1 cellular context compared by ENCODE assay signal in the genomic region with DNA sequence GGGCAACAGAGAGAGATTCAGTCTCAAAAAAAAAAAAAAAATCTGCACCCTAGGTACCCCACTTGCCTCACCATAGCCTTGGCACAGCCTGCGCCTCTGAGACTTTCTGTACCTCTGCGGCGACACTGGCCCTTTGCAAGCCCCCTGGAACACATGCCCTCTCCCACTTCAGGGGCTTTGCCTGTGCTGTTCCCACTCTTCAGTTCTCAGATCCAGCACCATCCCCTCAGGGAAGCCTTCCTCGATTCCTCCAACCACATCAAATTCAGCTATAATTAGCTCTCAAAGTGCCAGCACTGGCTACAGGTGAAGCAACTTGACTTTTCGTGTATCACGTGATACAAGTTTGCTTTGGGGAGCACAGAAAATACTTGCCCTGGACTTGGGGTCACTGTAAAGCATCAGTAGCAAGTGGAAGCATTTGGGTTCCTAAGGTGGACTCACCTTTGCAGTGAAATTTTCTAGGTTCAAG.
TF ChIP-seq lines count a peak whose summit lies in the region.

No MANE protein-coding gene starts in this region.

TF ChIP-seq in SK-N-SH treated with all-trans-retinoic acid at 6 μM for 48 hours, 23 proteins besides CTCF, POLR2A, EP300 and RAD21 (continued from another document):
- TF ChIP-seq GLIS3 (CRISPR knock-in tag; IDR thresholded peaks at IDR 0.05), result no peak
- TF ChIP-seq, protein P1, sequence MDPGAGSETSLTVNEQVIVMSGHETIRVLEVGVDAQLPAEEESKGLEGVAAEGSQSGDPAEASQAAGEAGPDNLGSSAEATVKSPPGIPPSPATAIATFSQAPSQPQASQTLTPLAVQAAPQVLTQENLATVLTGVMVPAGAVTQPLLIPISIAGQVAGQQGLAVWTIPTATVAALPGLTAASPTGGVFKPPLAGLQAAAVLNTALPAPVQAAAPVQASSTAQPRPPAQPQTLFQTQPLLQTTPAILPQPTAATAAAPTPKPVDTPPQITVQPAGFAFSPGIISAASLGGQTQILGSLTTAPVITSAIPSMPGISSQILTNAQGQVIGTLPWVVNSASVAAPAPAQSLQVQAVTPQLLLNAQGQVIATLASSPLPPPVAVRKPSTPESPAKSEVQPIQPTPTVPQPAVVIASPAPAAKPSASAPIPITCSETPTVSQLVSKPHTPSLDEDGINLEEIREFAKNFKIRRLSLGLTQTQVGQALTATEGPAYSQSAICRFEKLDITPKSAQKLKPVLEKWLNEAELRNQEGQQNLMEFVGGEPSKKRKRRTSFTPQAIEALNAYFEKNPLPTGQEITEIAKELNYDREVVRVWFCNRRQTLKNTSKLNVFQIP (CRISPR knock-in tag; IDR thresholded peaks at IDR 0.05; ENCODE audit: borderline replicate concordance, low read depth), result no peak
- no peak for TF ChIP-seq PATZ1 (CRISPR knock-in tag; IDR thresholded peaks at IDR 0.05; ENCODE audit: borderline replicate concordance)
- TF ChIP-seq ZNF565 (CRISPR knock-in tag; conservative IDR thresholded peaks at IDR 0.05; ENCODE audit: low read depth), result no peak
- TF ChIP-seq ZNF8 (CRISPR knock-in tag; IDR thresholded peaks at IDR 0.05), result no peak
- no peak for TF ChIP-seq ARNTL (CRISPR knock-in tag; IDR thresholded peaks at IDR 0.05; ENCODE audit: borderline replicate concordance, low read depth)
- no peak for TF ChIP-seq PPARA (CRISPR knock-in tag; IDR thresholded peaks at IDR 0.05; ENCODE audit: borderline replicate concordance)
- TF ChIP-seq ISL1 (CRISPR knock-in tag; IDR thresholded peaks at IDR 0.05), result no peak
- TF ChIP-seq BACH2 (CRISPR knock-in tag; IDR thresholded peaks at IDR 0.05; ENCODE audit: borderline replicate concordance), result no peak
TF ChIP-seq in SK-N-SH treated with all-trans-retinoic acid at 6 μM for 48 hours: peak in this region for 0.
